Comparison of ENCODE assay signal across 1 cellular context in the genomic region with DNA sequence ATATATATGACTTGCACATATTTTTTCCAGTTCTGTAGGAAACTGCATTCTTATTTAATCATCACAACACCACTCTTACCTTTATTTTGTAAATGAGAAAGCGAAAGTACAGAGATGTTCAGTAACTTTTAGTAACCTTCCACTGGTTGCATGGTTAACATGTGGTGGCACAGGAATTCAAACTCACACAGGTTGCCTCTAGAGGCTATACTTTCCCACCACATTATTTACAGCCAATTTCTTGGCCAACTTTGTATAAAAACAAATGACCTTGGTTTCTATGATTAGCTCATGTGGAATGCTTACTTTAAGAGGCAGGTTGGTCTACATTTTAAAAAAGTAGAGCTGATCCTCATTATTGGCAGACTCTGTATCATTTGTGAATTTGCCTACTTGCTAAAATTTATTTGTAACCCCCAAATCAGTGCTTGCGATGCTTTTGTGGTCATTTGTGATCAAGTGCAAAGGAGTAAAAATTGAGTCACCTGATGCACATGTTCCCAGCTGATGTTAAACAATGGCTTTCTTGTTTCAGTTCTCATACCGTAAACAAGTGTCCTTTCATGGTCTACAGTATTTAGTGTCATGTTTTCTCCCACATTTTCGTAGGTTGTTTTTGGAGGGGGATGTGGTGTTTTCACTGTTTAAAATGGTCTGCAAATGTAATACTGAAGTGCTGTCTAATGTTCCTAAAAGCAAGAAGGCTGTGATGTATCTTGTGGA.
TF ChIP-seq lines count a peak whose summit lies in the region.

No MANE protein-coding gene starts in this region.

TF ChIP-seq in HepG2, 621 proteins besides CTCF, POLR2A, EP300 and RAD21:
- TF ChIP-seq ZNF7 (CRISPR knock-in tag; IDR thresholded peaks at IDR 0.05) (no peak), ZNF598 (CRISPR knock-in tag; IDR thresholded peaks at IDR 0.05; ENCODE audit: borderline replicate concordance) (no peak), KLF12 (CRISPR knock-in tag; IDR thresholded peaks at IDR 0.05; ENCODE audit: borderline replicate concordance) (no peak), ZNF878 (CRISPR knock-in tag; IDR thresholded peaks at IDR 0.05) (no peak), GZF1 (CRISPR knock-in tag; IDR thresholded peaks at IDR 0.05) (no peak), FOXA3 (CRISPR knock-in tag; IDR thresholded peaks at IDR 0.05) (peak; percentile 18; the same call in 1 of the 2 replicates), GABPB1 (CRISPR knock-in tag; IDR thresholded peaks at IDR 0.05) (no peak), MAFG (CRISPR knock-in tag; IDR thresholded peaks at IDR 0.05) (no peak), ELF3 (CRISPR knock-in tag; IDR thresholded peaks at IDR 0.05) (no peak), HHEX (CRISPR knock-in tag; IDR thresholded peaks at IDR 0.05) (no peak), KDM1A (CRISPR knock-in tag; IDR thresholded peaks at IDR 0.05) (no peak), ZNF709 (CRISPR knock-in tag; IDR thresholded peaks at IDR 0.05) (no peak), KDM4B (CRISPR knock-in tag; IDR thresholded peaks at IDR 0.05) (no peak), SOX13 (IDR thresholded peaks at IDR 0.05) (no peak), SOX13 (CRISPR knock-in tag; conservative IDR thresholded peaks at IDR 0.05 in 1 of 2, IDR thresholded peaks at IDR 0.05 in 1 of 2) (peak in 1 of 2 experiments; percentile 28; a peak in 1 of 4 replicates), MIER3 (CRISPR knock-in tag; IDR thresholded peaks at IDR 0.05; ENCODE audit: borderline replicate concordance) (no peak), PAX8 (CRISPR knock-in tag; IDR thresholded peaks at IDR 0.05; ENCODE audit: borderline replicate concordance) (no peak), KDM5B (CRISPR knock-in tag; IDR thresholded peaks at IDR 0.05; ENCODE audit: borderline replicate concordance) (no peak), KLF16 (CRISPR knock-in tag; IDR thresholded peaks at IDR 0.05) (no peak)
- TF ChIP-seq, protein P1, sequence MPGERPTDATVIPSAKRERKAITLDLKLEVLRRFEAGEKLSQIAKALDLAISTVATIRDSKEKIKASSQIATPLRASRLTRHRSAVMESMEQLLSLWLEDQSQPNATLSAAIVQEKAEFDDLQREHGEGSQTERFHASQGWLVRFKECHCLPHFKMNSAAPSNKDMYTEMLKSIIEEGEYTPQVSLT (CRISPR knock-in tag; IDR thresholded peaks at IDR 0.05; ENCODE audit: borderline replicate concordance, low read depth): no peak
- TF ChIP-seq, protein P2, sequence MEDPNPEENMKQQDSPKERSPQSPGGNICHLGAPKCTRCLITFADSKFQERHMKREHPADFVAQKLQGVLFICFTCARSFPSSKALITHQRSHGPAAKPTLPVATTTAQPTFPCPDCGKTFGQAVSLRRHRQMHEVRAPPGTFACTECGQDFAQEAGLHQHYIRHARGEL (CRISPR knock-in tag; IDR thresholded peaks at IDR 0.05): no peak
- TF ChIP-seq, protein P3, sequence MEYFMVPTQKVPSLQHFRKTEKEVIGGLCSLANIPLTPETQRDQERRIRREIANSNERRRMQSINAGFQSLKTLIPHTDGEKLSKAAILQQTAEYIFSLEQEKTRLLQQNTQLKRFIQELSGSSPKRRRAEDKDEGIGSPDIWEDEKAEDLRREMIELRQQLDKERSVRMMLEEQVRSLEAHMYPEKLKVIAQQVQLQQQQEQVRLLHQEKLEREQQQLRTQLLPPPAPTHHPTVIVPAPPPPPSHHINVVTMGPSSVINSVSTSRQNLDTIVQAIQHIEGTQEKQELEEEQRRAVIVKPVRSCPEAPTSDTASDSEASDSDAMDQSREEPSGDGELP (IDR thresholded peaks at IDR 0.05; ENCODE audit: borderline replicate concordance, low read depth): peak; percentile 33; the same call in 1 of the 2 replicates
- TF ChIP-seq, protein P4, sequence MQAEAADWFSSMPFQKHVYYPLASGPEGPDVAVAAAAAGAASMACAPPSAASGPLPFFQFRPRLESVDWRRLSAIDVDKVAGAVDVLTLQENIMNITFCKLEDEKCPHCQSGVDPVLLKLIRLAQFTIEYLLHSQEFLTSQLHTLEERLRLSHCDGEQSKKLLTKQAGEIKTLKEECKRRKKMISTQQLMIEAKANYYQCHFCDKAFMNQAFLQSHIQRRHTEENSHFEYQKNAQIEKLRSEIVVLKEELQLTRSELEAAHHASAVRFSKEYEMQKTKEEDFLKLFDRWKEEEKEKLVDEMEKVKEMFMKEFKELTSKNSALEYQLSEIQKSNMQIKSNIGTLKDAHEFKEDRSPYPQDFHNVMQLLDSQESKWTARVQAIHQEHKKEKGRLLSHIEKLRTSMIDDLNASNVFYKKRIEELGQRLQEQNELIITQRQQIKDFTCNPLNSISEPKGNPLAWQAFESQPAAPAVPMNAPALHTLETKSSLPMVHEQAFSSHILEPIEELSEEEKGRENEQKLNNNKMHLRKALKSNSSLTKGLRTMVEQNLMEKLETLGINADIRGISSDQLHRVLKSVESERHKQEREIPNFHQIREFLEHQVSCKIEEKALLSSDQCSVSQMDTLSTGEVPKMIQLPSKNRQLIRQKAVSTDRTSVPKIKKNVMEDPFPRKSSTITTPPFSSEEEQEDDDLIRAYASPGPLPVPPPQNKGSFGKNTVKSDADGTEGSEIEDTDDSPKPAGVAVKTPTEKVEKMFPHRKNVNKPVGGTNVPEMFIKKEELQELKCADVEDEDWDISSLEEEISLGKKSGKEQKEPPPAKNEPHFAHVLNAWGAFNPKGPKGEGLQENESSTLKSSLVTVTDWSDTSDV (CRISPR knock-in tag; IDR thresholded peaks at IDR 0.05): no peak
- TF ChIP-seq, protein P5, sequence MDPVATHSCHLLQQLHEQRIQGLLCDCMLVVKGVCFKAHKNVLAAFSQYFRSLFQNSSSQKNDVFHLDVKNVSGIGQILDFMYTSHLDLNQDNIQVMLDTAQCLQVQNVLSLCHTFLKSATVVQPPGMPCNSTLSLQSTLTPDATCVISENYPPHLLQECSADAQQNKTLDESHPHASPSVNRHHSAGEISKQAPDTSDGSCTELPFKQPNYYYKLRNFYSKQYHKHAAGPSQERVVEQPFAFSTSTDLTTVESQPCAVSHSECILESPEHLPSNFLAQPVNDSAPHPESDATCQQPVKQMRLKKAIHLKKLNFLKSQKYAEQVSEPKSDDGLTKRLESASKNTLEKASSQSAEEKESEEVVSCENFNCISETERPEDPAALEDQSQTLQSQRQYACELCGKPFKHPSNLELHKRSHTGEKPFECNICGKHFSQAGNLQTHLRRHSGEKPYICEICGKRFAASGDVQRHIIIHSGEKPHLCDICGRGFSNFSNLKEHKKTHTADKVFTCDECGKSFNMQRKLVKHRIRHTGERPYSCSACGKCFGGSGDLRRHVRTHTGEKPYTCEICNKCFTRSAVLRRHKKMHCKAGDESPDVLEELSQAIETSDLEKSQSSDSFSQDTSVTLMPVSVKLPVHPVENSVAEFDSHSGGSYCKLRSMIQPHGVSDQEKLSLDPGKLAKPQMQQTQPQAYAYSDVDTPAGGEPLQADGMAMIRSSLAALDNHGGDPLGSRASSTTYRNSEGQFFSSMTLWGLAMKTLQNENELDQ (CRISPR knock-in tag; IDR thresholded peaks at IDR 0.05; ENCODE audit: borderline replicate concordance): no peak
- TF ChIP-seq, protein P6, sequence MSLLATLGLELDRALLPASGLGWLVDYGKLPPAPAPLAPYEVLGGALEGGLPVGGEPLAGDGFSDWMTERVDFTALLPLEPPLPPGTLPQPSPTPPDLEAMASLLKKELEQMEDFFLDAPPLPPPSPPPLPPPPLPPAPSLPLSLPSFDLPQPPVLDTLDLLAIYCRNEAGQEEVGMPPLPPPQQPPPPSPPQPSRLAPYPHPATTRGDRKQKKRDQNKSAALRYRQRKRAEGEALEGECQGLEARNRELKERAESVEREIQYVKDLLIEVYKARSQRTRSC (CRISPR knock-in tag; IDR thresholded peaks at IDR 0.05; ENCODE audit: low read depth): no peak
- TF ChIP-seq, protein P7, sequence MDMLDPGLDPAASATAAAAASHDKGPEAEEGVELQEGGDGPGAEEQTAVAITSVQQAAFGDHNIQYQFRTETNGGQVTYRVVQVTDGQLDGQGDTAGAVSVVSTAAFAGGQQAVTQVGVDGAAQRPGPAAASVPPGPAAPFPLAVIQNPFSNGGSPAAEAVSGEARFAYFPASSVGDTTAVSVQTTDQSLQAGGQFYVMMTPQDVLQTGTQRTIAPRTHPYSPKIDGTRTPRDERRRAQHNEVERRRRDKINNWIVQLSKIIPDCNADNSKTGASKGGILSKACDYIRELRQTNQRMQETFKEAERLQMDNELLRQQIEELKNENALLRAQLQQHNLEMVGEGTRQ (IDR thresholded peaks at IDR 0.05; ENCODE audit: low read depth, low read length): peak; percentile 11; the same call in 1 of the 2 replicates
- TF ChIP-seq, protein P7 (CRISPR knock-in tag; IDR thresholded peaks at IDR 0.05; ENCODE audit: borderline replicate concordance): no peak
- TF ChIP-seq, protein P8, sequence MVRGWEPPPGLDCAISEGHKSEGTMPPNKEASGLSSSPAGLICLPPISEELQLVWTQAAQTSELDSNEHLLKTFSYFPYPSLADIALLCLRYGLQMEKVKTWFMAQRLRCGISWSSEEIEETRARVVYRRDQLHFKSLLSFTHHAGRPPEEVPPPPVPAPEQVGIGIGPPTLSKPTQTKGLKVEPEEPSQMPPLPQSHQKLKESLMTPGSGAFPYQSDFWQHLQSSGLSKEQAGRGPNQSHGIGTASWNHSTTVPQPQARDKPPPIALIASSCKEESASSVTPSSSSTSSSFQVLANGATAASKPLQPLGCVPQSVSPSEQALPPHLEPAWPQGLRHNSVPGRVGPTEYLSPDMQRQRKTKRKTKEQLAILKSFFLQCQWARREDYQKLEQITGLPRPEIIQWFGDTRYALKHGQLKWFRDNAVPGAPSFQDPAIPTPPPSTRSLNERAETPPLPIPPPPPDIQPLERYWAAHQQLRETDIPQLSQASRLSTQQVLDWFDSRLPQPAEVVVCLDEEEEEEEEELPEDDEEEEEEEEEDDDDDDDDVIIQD (CRISPR knock-in tag; IDR thresholded peaks at IDR 0.05; ENCODE audit: low read depth): no peak
